ENCODE assay signal across 10 cellular contexts in the genomic region with DNA sequence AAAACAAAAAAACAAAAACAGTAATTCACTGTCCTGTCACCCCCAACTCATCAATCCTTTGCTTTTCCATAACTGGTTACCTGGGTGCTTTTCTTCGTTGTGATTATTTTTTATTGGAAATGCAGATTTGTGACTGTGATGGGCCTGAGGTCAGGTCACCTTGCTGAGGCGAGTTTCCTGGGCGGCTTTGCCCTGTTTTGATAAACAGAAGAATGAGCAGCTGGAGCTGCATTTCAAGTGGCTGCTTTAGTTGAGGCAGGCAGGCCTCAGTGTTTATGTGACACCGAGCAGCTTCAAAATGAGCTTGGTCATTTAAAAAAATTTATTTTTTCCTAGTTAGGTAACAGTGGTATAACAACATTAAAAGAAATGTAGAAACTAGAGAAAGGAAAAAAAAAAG. TPM values are rescaled to one million over a fixed set of nuclear protein-coding genes. Genes with fewer than 3 reads are reported as not detected.
DNase-seq lines count a peak whose midpoint lies in the region; ATAC-seq lines count a peak whose summit lies in the region.
"Had no signal": no experiment of that assay in that cellular context is flagged by ENCODE, and none has a peak within 500 bp of the region (broad histone marks: within the 10 kb centered on the region; RNA-seq: fewer than 3 reads in every experiment).

No MANE protein-coding gene starts in this region.

- CTCF ChIA-PET in activated CD4-positive, alpha-beta T cell treated with anti-CD3 and anti-CD28 coated beads, Interleukin-2, amount 10 ng/mL, durations not matched to agents 7 days and 5 days (lab: Charles Lee), result interaction anchor here (0.8 to 2.6 kb wide), 7 partner anchors 9 to 105 kb away, joined by 3 to 15 read pairs (median 3); no protein-coding TSS in a partner anchor

- POLR2A ChIA-PET in activated CD4-positive, alpha-beta T cell treated with anti-CD3 and anti-CD28 coated beads, Interleukin-2, amount 10 ng/mL, durations not matched to agents 7 days and 5 days (lab: Charles Lee), result interaction anchor here (0.7 kb wide), 1 partner anchor 52 kb away, joined by 3 read pairs; no protein-coding TSS in a partner anchor
- POLR2A ChIA-PET in activated naive CD8-positive, alpha-beta T cell treated with anti-CD3 and anti-CD28 coated beads, Interleukin-2, amount 10 ng/mL, durations not matched to agents 7 days and 5 days (lab: Charles Lee), result interaction anchor here (0.7 to 4.1 kb wide), 10 partner anchors 9 to 475 kb away, joined by 3 to 58 read pairs (median 5); no protein-coding TSS in a partner anchor

- no peaks in the 10 kb centered on the region for H3K27me3 Mint-ChIP-seq in activated CD4-positive, alpha-beta T cell treated with anti-CD3 and anti-CD28 coated beads, Interleukin-2, amount 10 ng/mL, durations not matched to agents 7 days and 5 days
- H3K27me3 Mint-ChIP-seq in activated naive CD8-positive, alpha-beta T cell treated with anti-CD3 and anti-CD28 coated beads, Interleukin-2, amount 10 ng/mL, durations not matched to agents 7 days and 5 days, result no peaks in the 10 kb centered on the region

- peaks cover 40% of the 10 kb centered on the region for H3K36me3 Mint-ChIP-seq in activated CD4-positive, alpha-beta T cell treated with anti-CD3 and anti-CD28 coated beads, Interleukin-2, amount 10 ng/mL, durations not matched to agents 7 days and 5 days (ENCODE audit: low read depth)
- peaks cover 14% of the 10 kb centered on the region for H3K36me3 Mint-ChIP-seq in activated naive CD8-positive, alpha-beta T cell treated with anti-CD3 and anti-CD28 coated beads, Interleukin-2, amount 10 ng/mL, durations not matched to agents 7 days and 5 days
- H3K36me3 Mint-ChIP-seq in stimulated activated effector memory CD8-positive, alpha-beta T cell treated with anti-CD3 and anti-CD28 coated beads, Interleukin-12 subunit alpha, Interleukin-12 subunit beta, amount 100 ng/mL, for 72 hours, result peaks cover 30% of the 10 kb centered on the region

- no peak for DNase-seq in activated CD4-positive, alpha-beta T cell treated with anti-CD3 and anti-CD28 coated beads, Interleukin-2, amount 10 ng/mL, durations not matched to agents 7 days and 5 days
- no peak for DNase-seq in activated CD4-positive, alpha-beta T cell treated with anti-CD3 and anti-CD28 coated beads, Interleukin-2, amount 50 U/mL, for 4 hours
- peak; percentile 49 for DNase-seq in NCI-H2171 (lab: John Stamatoyannopoulos, UW)
- DNase-seq in activated naive CD8-positive, alpha-beta T cell treated with anti-CD3 and anti-CD28 coated beads, Interleukin-2, amount 10 ng/mL, durations not matched to agents 7 days and 5 days, result no peak
- no peak for DNase-seq in stimulated activated effector memory CD8-positive, alpha-beta T cell treated with anti-CD3 and anti-CD28 coated beads, Interleukin-12 subunit alpha, Interleukin-12 subunit beta, amount 100 ng/mL, for 72 hours (ENCODE audit: low spot score in 2 of 2)
- DNase-seq in OCI-M2 (lab: John Stamatoyannopoulos, UW; ENCODE audit: unreplicated experiment), result no peak
- DNase-seq in KG1 (lab: John Stamatoyannopoulos, UW), result no peak
- DNase-seq: NCI-H1105 treated with DMSO at 0.1 percent for 48 hours, upper lobe of left lung had no signal

- no peaks in the 10 kb centered on the region for H3K9me3 Mint-ChIP-seq in activated CD4-positive, alpha-beta T cell treated with anti-CD3 and anti-CD28 coated beads, Interleukin-2, amount 10 ng/mL, durations not matched to agents 7 days and 5 days
- no peaks in the 10 kb centered on the region for H3K9me3 Mint-ChIP-seq in activated naive CD8-positive, alpha-beta T cell treated with anti-CD3 and anti-CD28 coated beads, Interleukin-2, amount 10 ng/mL, durations not matched to agents 7 days and 5 days
- H3K9me3 Mint-ChIP-seq in stimulated activated effector memory CD8-positive, alpha-beta T cell treated with anti-CD3 and anti-CD28 coated beads, Interleukin-12 subunit alpha, Interleukin-12 subunit beta, amount 100 ng/mL, for 72 hours, result no peaks in the 10 kb centered on the region

- peak overlapping the region; percentile 98 for H3K27ac Mint-ChIP-seq in activated CD4-positive, alpha-beta T cell treated with anti-CD3 and anti-CD28 coated beads, Interleukin-2, amount 10 ng/mL, durations not matched to agents 7 days and 5 days
- H3K27ac Mint-ChIP-seq in activated naive CD8-positive, alpha-beta T cell treated with anti-CD3 and anti-CD28 coated beads, Interleukin-2, amount 10 ng/mL, durations not matched to agents 7 days and 5 days, result peak overlapping the region; percentile 97
- peak overlapping the region; percentile 96 for H3K27ac Mint-ChIP-seq in stimulated activated effector memory CD8-positive, alpha-beta T cell treated with anti-CD3 and anti-CD28 coated beads, Interleukin-12 subunit alpha, Interleukin-12 subunit beta, amount 100 ng/mL, for 72 hours

- peak overlapping the region; percentile 65 for H3K4me3 Mint-ChIP-seq in activated CD4-positive, alpha-beta T cell treated with anti-CD3 and anti-CD28 coated beads, Interleukin-2, amount 10 ng/mL, durations not matched to agents 7 days and 5 days
- H3K4me3 Mint-ChIP-seq in activated naive CD8-positive, alpha-beta T cell treated with anti-CD3 and anti-CD28 coated beads, Interleukin-2, amount 10 ng/mL, durations not matched to agents 7 days and 5 days, result peak overlapping the region; percentile 80
- peak overlapping the region; percentile 67 for H3K4me3 Mint-ChIP-seq in stimulated activated effector memory CD8-positive, alpha-beta T cell treated with anti-CD3 and anti-CD28 coated beads, Interleukin-12 subunit alpha, Interleukin-12 subunit beta, amount 100 ng/mL, for 72 hours

- peaks cover 88% of the 10 kb centered on the region for H3K4me1 Mint-ChIP-seq in activated CD4-positive, alpha-beta T cell treated with anti-CD3 and anti-CD28 coated beads, Interleukin-2, amount 10 ng/mL, durations not matched to agents 7 days and 5 days
- H3K4me1 Mint-ChIP-seq in activated naive CD8-positive, alpha-beta T cell treated with anti-CD3 and anti-CD28 coated beads, Interleukin-2, amount 10 ng/mL, durations not matched to agents 7 days and 5 days, result peaks cover 68% of the 10 kb centered on the region
- H3K4me1 Mint-ChIP-seq in stimulated activated effector memory CD8-positive, alpha-beta T cell treated with anti-CD3 and anti-CD28 coated beads, Interleukin-12 subunit alpha, Interleukin-12 subunit beta, amount 100 ng/mL, for 72 hours, result peaks cover 82% of the 10 kb centered on the region

- ATAC-seq in activated naive CD8-positive, alpha-beta T cell treated with anti-CD3 and anti-CD28 coated beads, Interleukin-2, amount 10 ng/mL, durations not matched to agents 7 days and 5 days (ENCODE audit: low read depth), result no peak
- ATAC-seq in stimulated activated effector memory CD8-positive, alpha-beta T cell treated with anti-CD3 and anti-CD28 coated beads, Interleukin-12 subunit alpha, Interleukin-12 subunit beta, amount 100 ng/mL, for 72 hours, result no peak
- no peak for ATAC-seq in GM19452 (IDR thresholded peaks at IDR 0.05; ENCODE audit: unreplicated experiment)

RNA-seq across cellular contexts. Expression of gene PTPRJ, which starts 22.2 kb away (rescaled TPM):
- total RNA-seq in activated CD4-positive, alpha-beta T cell treated with anti-CD3 and anti-CD28 coated beads, Interleukin-2, amount 10 ng/mL, durations not matched to agents 7 days and 5 days, result 10 to 100 TPM; 75.2 to 81.3 TPM
- 10 to 100 TPM; 51.5 to 53.5 TPM for total RNA-seq in activated naive CD8-positive, alpha-beta T cell treated with anti-CD3 and anti-CD28 coated beads, Interleukin-2, amount 10 ng/mL, durations not matched to agents 7 days and 5 days
